In the genomic region with DNA sequence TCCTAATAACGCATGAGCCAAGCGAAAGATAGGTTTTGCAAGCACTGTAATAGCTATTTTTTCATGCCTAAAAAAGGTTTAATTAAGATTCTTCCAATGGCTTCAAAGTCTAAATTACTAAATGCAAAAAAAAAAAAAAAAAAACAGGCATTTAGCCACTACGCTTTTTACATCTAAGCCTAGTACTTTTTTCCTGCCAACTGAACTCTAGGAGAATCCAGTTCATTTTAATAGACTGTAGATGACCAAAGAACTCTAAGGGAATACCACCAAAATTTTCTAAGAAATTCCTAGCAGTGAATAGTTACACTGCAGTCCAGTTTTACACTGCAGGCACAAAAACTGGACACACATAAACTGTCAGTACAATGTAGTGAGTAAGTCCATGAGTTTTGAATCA, we compare ENCODE assay signal across 1 cellular context.
TF ChIP-seq lines count a peak whose summit lies in the region.

No MANE protein-coding gene starts in this region.

TF ChIP-seq in HEK293T, 16 proteins besides CTCF, POLR2A, EP300 and RAD21:
- TF ChIP-seq SUZ12 (IDR thresholded peaks at IDR 0.05) (no peak), TARDBP (IDR thresholded peaks at IDR 0.05) (no peak), FOXA1 (IDR thresholded peaks at IDR 0.05) (no peak), PKNOX1 (IDR thresholded peaks at IDR 0.05) (no peak), CTBP1 (IDR thresholded peaks at IDR 0.05; ENCODE audit: borderline replicate concordance) (no peak), FOXK2 (IDR thresholded peaks at IDR 0.05) (no peak), ARNT (IDR thresholded peaks at IDR 0.05) (no peak), ELF4 (IDR thresholded peaks at IDR 0.05) (no peak), BHLHE40 (IDR thresholded peaks at IDR 0.05; ENCODE audit: borderline replicate concordance) (no peak), ZNF384 (IDR thresholded peaks at IDR 0.05) (no peak)
